17 cellular contexts compared by ENCODE assay signal in the genomic region with DNA sequence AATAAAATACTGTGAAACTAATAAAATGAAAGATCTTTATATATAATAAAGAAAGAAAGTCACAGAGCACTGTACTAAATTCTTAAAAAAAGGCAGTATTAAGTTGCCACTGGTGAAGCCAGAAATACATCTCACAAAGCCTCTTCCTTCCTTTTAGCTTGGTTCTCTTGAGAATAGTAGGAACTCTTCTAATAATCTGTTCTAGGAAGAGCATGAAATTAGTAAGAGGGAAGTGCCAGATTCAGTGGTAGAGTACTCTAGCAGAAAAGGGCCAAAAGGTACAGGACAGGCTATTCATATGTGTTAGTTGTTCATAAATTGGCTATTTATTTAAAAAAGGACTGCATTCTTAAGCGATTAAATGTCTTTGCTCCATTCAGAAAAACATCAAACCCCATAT.
"Had no signal": no experiment of that assay in that cellular context is flagged by ENCODE, and none has a peak within 500 bp of the region (broad histone marks: within the 10 kb centered on the region; RNA-seq: fewer than 3 reads in every experiment).

No MANE protein-coding gene starts in this region.

- H3K27me3 ChIP-seq: pancreas had no signal

- H3K36me3 ChIP-seq: pancreas had no signal

- H3K9me3 ChIP-seq: mucosa of descending colon, pancreas had no signal

- ATAC-seq: mucosa of descending colon; naive thymus-derived CD8-positive, alpha-beta T cell; T-helper 17 cell had no signal

- DNase-seq: activated CD4-positive, alpha-beta T cell treated with anti-CD3 and anti-CD28 coated beads, Interleukin-2, amount 10 ng/mL, durations not matched to agents 7 days and 5 days; activated CD8-positive, alpha-beta memory T cell treated with anti-CD3 and anti-CD28 coated beads for 24 hours; activated gamma-delta T cell treated with Interleukin-2 at 50 U/mL for 16 hours; activated naive CD8-positive, alpha-beta T cell treated with anti-CD3 and anti-CD28 coated beads for 36 hours; amygdala; cerebellar nuclear complex; kidney glomerular epithelial cell; mucosa of descending colon; naive thymus-derived CD8-positive, alpha-beta T cell; pancreas; stimulated activated CD4-positive, alpha-beta T cell treated with anti-CD3 and anti-CD28 coated beads, Interleukin-15, amount 100 ng/mL, for 24 hours; stimulated activated CD4-positive, alpha-beta T cell treated with anti-CD3 and anti-CD28 coated beads, Interleukin-4, amount 100 ng/mL, for 24 hours; stimulated activated naive CD4-positive, alpha-beta T cell; substantia nigra; T-helper 17 cell; trophoblast cell had no signal

- FAIRE-seq: pancreas, TTC549 had no signal

- H3K4me3 ChIP-seq: mucosa of descending colon, pancreas had no signal

- H3K4me1 ChIP-seq: pancreas had no signal
